In genomic region chr15:36415643-36416042, GRCh38 we compare ENCODE assay signal across 1 cellular context.
TF ChIP-seq lines count a peak whose summit lies in the region.

No MANE protein-coding gene starts in this region.

TF ChIP-seq in GM23338, 12 proteins besides CTCF, POLR2A, EP300 and RAD21 (continued from another document):
- TF ChIP-seq ZNF462 (CRISPR knock-in tag; IDR thresholded peaks at IDR 0.05) (no peak), ZNF114 (CRISPR knock-in tag; IDR thresholded peaks at IDR 0.05) (no peak), NANOG (IDR thresholded peaks at IDR 0.05; ENCODE audit: borderline replicate concordance) (no peak), EZH2phosphoT487 (IDR thresholded peaks at IDR 0.05; ENCODE audit: unreplicated experiment) (no peak), ZNF331 (CRISPR knock-in tag; IDR thresholded peaks at IDR 0.05; ENCODE audit: low read depth) (no peak), EZH2 (IDR thresholded peaks at IDR 0.05; ENCODE audit: low read depth, unreplicated experiment) (no peak), JUNB (IDR thresholded peaks at IDR 0.05; ENCODE audit: unreplicated experiment) (no peak), CREB1 (CRISPR knock-in tag; IDR thresholded peaks at IDR 0.05; ENCODE audit: low read depth) (no peak), POLR2AphosphoS5 (IDR thresholded peaks at IDR 0.05; ENCODE audit: low read depth) (no peak), STAT1 (IDR thresholded peaks at IDR 0.05; ENCODE audit: unreplicated experiment) (no peak)
- TF ChIP-seq, protein P1, sequence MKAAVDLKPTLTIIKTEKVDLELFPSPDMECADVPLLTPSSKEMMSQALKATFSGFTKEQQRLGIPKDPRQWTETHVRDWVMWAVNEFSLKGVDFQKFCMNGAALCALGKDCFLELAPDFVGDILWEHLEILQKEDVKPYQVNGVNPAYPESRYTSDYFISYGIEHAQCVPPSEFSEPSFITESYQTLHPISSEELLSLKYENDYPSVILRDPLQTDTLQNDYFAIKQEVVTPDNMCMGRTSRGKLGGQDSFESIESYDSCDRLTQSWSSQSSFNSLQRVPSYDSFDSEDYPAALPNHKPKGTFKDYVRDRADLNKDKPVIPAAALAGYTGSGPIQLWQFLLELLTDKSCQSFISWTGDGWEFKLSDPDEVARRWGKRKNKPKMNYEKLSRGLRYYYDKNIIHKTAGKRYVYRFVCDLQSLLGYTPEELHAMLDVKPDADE (IDR thresholded peaks at IDR 0.05) = no peak
TF ChIP-seq in GM23338: peak in this region for 0.
